Comparison of ENCODE assay signal across 8 cellular contexts in genomic region chr2:235493775-235494715, GRCh38. TPM values are rescaled to one million over a fixed set of nuclear protein-coding genes. Genes with fewer than 3 reads are reported as not detected.
DNase-seq lines count a peak whose midpoint lies in the region; ATAC-seq, FAIRE-seq and TF ChIP-seq lines count a peak whose summit lies in the region.

Gene AGAP1, plus strand, starts transcription at chr2:235494043.

- no peaks in the 10 kb centered on the region for H3K36me3 ChIP-seq in HAP-1 (replicated peaks)

- peaks cover 9% of the 10 kb centered on the region for H3K4me1 ChIP-seq in HAP-1

- TF ChIP-seq POLR2A in GM12891 (IDR thresholded peaks at IDR 0.05; ENCODE audit: low read depth, low read length): no peak

- in situ Hi-C loops in HAP-1 (cut with MboI; ENCODE audit: low sequenced_read_pairs): no loop called here

- peaks cover 4% of the 10 kb centered on the region for H3K9me3 Mint-ChIP-seq in Calu3 (ENCODE audit: low read depth, unreplicated experiment)
- H3K9me3 Mint-ChIP-seq in activated T-helper 1 cell treated with anti-CD3 and anti-CD28 coated beads, Interleukin-12 subunit alpha, Interleukin-12 subunit beta, Interleukin-2, Interleukin-4 antibody, amounts not matched to agents 30 ng/mL and 10 ng/mL and 1 ng/mL, durations not matched to agents 14 hours and 24 hours and 36 hours: no peaks in the 10 kb centered on the region
- no peaks in the 10 kb centered on the region for H3K9me3 Mint-ChIP-seq in natural killer cell treated with Interleukin-12 subunit alpha and Interleukin-12 subunit beta and Interleukin-15 and Interleukin-18, amount 100 ng/mL, for 72 hours

- intact Hi-C loops in Calu3 (cut with micrococcal nuclease; ENCODE audit: unreplicated experiment): loop anchor here (2.0 to 10.0 kb wide), 2 partner anchors 99 to 357 kb away; no protein-coding TSS in a partner anchor
- intact Hi-C loops in activated T-helper 1 cell treated with anti-CD3 and anti-CD28 coated beads, Interleukin-12 subunit alpha, Interleukin-12 subunit beta, Interleukin-2, Interleukin-4 antibody, amounts not matched to agents 30 ng/mL and 10 ng/mL and 1 ng/mL, durations not matched to agents 14 hours and 24 hours and 36 hours (cut with micrococcal nuclease): loop anchor here (10.0 kb wide), 2 partner anchors 181 to 691 kb away; no protein-coding TSS in a partner anchor

- no peak for TF ChIP-seq CTCF in Calu3 (IDR thresholded peaks at IDR 0.05; ENCODE audit: unreplicated experiment)

- H3K4me3 Mint-ChIP-seq in Calu3 (ENCODE audit: low read depth, unreplicated experiment): peak within 1 kb of the TSS; percentile 79
- H3K4me3 Mint-ChIP-seq in activated T-helper 1 cell treated with anti-CD3 and anti-CD28 coated beads, Interleukin-12 subunit alpha, Interleukin-12 subunit beta, Interleukin-2, Interleukin-4 antibody, amounts not matched to agents 30 ng/mL and 10 ng/mL and 1 ng/mL, durations not matched to agents 14 hours and 24 hours and 36 hours: peak within 1 kb of the TSS; percentile 87
- H3K4me3 Mint-ChIP-seq in natural killer cell treated with Interleukin-12 subunit alpha and Interleukin-12 subunit beta and Interleukin-15 and Interleukin-18, amount 100 ng/mL, for 72 hours: peak within 1 kb of the TSS; percentile 73

- DNase-seq in Calu3 (peak; percentile 95), HAP-1 (ENCODE audit: low spot score in 2 of 2) (peak; percentile 59 to 87), NCI-H2227 treated with DMSO at 0.1 percent for 48 hours (lab: John Stamatoyannopoulos, UW) (peak; percentile 79), frontal cortex (ENCODE audit: low spot score in 2 of 2) (peak; percentile 93 to 97), NOMO-1 treated with dmso at 0.1 percent for 144 hours (lab: John Stamatoyannopoulos, UW; ENCODE audit: unreplicated experiment) (no peak), GM12891 (ENCODE audit: insufficient read length, low spot score) (no peak)
- no peak for DNase-seq in activated T-helper 1 cell treated with anti-CD3 and anti-CD28 coated beads, Interleukin-12 subunit alpha, Interleukin-12 subunit beta, Interleukin-2, Interleukin-4 antibody, amounts not matched to agents 30 ng/mL and 10 ng/mL and 1 ng/mL, durations not matched to agents 14 hours and 24 hours and 36 hours (ENCODE audit: low spot score)
- no peak for DNase-seq in natural killer cell treated with Interleukin-12 subunit alpha and Interleukin-12 subunit beta and Interleukin-15 and Interleukin-18, amount 100 ng/mL, for 72 hours (ENCODE audit: low spot score)

- H3K4me1 Mint-ChIP-seq in Calu3 (ENCODE audit: low read depth, unreplicated experiment): peaks cover 18% of the 10 kb centered on the region
- peaks cover 10% of the 10 kb centered on the region for H3K4me1 Mint-ChIP-seq in activated T-helper 1 cell treated with anti-CD3 and anti-CD28 coated beads, Interleukin-12 subunit alpha, Interleukin-12 subunit beta, Interleukin-2, Interleukin-4 antibody, amounts not matched to agents 30 ng/mL and 10 ng/mL and 1 ng/mL, durations not matched to agents 14 hours and 24 hours and 36 hours (ENCODE audit: low read depth)
- peaks cover 0 to 3% of the 10 kb centered on the region in 2 donors for H3K4me1 Mint-ChIP-seq in natural killer cell treated with Interleukin-12 subunit alpha and Interleukin-12 subunit beta and Interleukin-15 and Interleukin-18, amount 100 ng/mL, for 72 hours (ENCODE audit: low read depth in 2 of 2)

- H3K27ac Mint-ChIP-seq in Calu3 (ENCODE audit: unreplicated experiment): peak within 1 kb of the TSS; percentile 62
- H3K27ac Mint-ChIP-seq in activated T-helper 1 cell treated with anti-CD3 and anti-CD28 coated beads, Interleukin-12 subunit alpha, Interleukin-12 subunit beta, Interleukin-2, Interleukin-4 antibody, amounts not matched to agents 30 ng/mL and 10 ng/mL and 1 ng/mL, durations not matched to agents 14 hours and 24 hours and 36 hours: peak within 1 kb of the TSS; percentile 80
- no peak within 1 kb of the TSS for H3K27ac Mint-ChIP-seq in natural killer cell treated with Interleukin-12 subunit alpha and Interleukin-12 subunit beta and Interleukin-15 and Interleukin-18, amount 100 ng/mL, for 72 hours

- H3K36me3 Mint-ChIP-seq in Calu3 (ENCODE audit: insufficient read depth, unreplicated experiment): peaks cover 43% of the 10 kb centered on the region
- H3K36me3 Mint-ChIP-seq in activated T-helper 1 cell treated with anti-CD3 and anti-CD28 coated beads, Interleukin-12 subunit alpha, Interleukin-12 subunit beta, Interleukin-2, Interleukin-4 antibody, amounts not matched to agents 30 ng/mL and 10 ng/mL and 1 ng/mL, durations not matched to agents 14 hours and 24 hours and 36 hours (ENCODE audit: low read depth): peaks cover 1% of the 10 kb centered on the region
- H3K36me3 Mint-ChIP-seq in natural killer cell treated with Interleukin-12 subunit alpha and Interleukin-12 subunit beta and Interleukin-15 and Interleukin-18, amount 100 ng/mL, for 72 hours: peaks cover 8% of the 10 kb centered on the region

- ATAC-seq in natural killer cell treated with Interleukin-12 subunit alpha and Interleukin-12 subunit beta and Interleukin-15 and Interleukin-18, amount 100 ng/mL, for 72 hours: peak; percentile 39 to 66

- H3K27me3 ChIP-seq in HAP-1 (ENCODE audit: low read depth): no peaks in the 10 kb centered on the region

- BruUV-seq in Calu3 (replicated peaks; lab: Mats Ljungman, UMichigan): no TSS peak

- CTCF ChIA-PET in Calu3 (lab: Charles Lee): no interaction called here

- H3K9me3 ChIP-seq in HAP-1: no peaks in the 10 kb centered on the region

- peak within 1 kb of the TSS; percentile 45 for H3K4me3 ChIP-seq in HAP-1

- no peak for FAIRE-seq in frontal cortex (lab: Jason Lieb, UNC)
- FAIRE-seq in GM12891 (lab: Jason Lieb, UNC): no peak

- peaks cover 19% of the 10 kb centered on the region for H3K27me3 Mint-ChIP-seq in Calu3 (ENCODE audit: unreplicated experiment)
- peaks cover 47% of the 10 kb centered on the region for H3K27me3 Mint-ChIP-seq in activated T-helper 1 cell treated with anti-CD3 and anti-CD28 coated beads, Interleukin-12 subunit alpha, Interleukin-12 subunit beta, Interleukin-2, Interleukin-4 antibody, amounts not matched to agents 30 ng/mL and 10 ng/mL and 1 ng/mL, durations not matched to agents 14 hours and 24 hours and 36 hours (ENCODE audit: insufficient read depth)
- H3K27me3 Mint-ChIP-seq in natural killer cell treated with Interleukin-12 subunit alpha and Interleukin-12 subunit beta and Interleukin-15 and Interleukin-18, amount 100 ng/mL, for 72 hours: peaks cover 51 to 56% of the 10 kb centered on the region in 2 donors

TF ChIP-seq in GM12891, 5 proteins besides CTCF, POLR2A, EP300 and RAD21:
- TF ChIP-seq SPI1 (IDR thresholded peaks at IDR 0.05; ENCODE audit: low read depth, low read length) (no peak), PAX5 (IDR thresholded peaks at IDR 0.05; ENCODE audit: insufficient read depth, low read length, severe bottlenecking) (no peak), POU2F2 (IDR thresholded peaks at IDR 0.05; ENCODE audit: low read depth, low read length) (no peak), TAF1 (IDR thresholded peaks at IDR 0.05; ENCODE audit: low read depth, low read length) (no peak)

RNA-seq across cellular contexts. Expression of gene AGAP1, which starts in this region (rescaled TPM):
- total RNA-seq in Calu3 (2022) (56.4 and 63.8 TPM in 2 replicates), frontal cortex (27.3 TPM)
- 2.0 and 2.9 TPM in 2 replicates for total RNA-seq in activated T-helper 1 cell treated with anti-CD3 and anti-CD28 coated beads, Interleukin-12 subunit alpha, Interleukin-12 subunit beta, Interleukin-2, Interleukin-4 antibody, amounts not matched to agents 30 ng/mL and 10 ng/mL and 1 ng/mL, durations not matched to agents 14 hours and 24 hours and 36 hours
- 1 to 10 TPM; 5.2 to 7.4 TPM for total RNA-seq in natural killer cell treated with Interleukin-12 subunit alpha and Interleukin-12 subunit beta and Interleukin-15 and Interleukin-18, amount 100 ng/mL, for 72 hours
- polyA plus RNA-seq in GM12891 (2012; ENCODE audit: low read depth, missing spikeins): 0.41 TPM

Comparison
In these comparisons a context has a peak if more than half of its experiments do, and no peak if none do; other contexts are left out.
1. DNase-seq: peak in Calu3 (single experiment), HAP-1 (2 of 2), NCI-H2227 treated with DMSO at 0.1 percent for 48 hours (single experiment) and frontal cortex (2 of 2); none in activated T-helper 1 cell treated with anti-CD3 and anti-CD28 coated beads, Interleukin-12 subunit alpha, Interleukin-12 subunit beta, Interleukin-2, Interleukin-4 antibody, amounts not matched to agents 30 ng/mL and 10 ng/mL and 1 ng/mL, durations not matched to agents 14 hours and 24 hours and 36 hours (single experiment), natural killer cell treated with Interleukin-12 subunit alpha and Interleukin-12 subunit beta and Interleukin-15 and Interleukin-18, amount 100 ng/mL, for 72 hours (single experiment), NOMO-1 treated with dmso at 0.1 percent for 144 hours (single experiment) and GM12891 (single experiment).
2. H3K27ac Mint-ChIP-seq: peak in Calu3 (single experiment) and activated T-helper 1 cell treated with anti-CD3 and anti-CD28 coated beads, Interleukin-12 subunit alpha, Interleukin-12 subunit beta, Interleukin-2, Interleukin-4 antibody, amounts not matched to agents 30 ng/mL and 10 ng/mL and 1 ng/mL, durations not matched to agents 14 hours and 24 hours and 36 hours (single experiment); none in natural killer cell treated with Interleukin-12 subunit alpha and Interleukin-12 subunit beta and Interleukin-15 and Interleukin-18, amount 100 ng/mL, for 72 hours (0 of 2).
3. Peak in every context shown above with its lines, with median percentiles within 50 percentile points of each other: H3K4me3 Mint-ChIP-seq.